Comparison of ENCODE assay signal across 9 cellular contexts in genomic region chr2:220104871-220105351, GRCh38.
A peak's percentile ranks its signal among the peaks of the same experiment; 100 is the strongest.
DNase-seq lines count a peak whose midpoint lies in the region; ATAC-seq and TF ChIP-seq lines count a peak whose summit lies in the region.
"Had no signal": no experiment of that assay in that cellular context is flagged by ENCODE, and none has a peak within 500 bp of the region (broad histone marks: within the 10 kb centered on the region; RNA-seq: fewer than 3 reads in every experiment).

No MANE protein-coding gene starts in this region.

- H3K4me3 ChIP-seq in epithelial cell of proximal tubule (ENCODE audit: low read depth, low read length): no peak overlapping the region

- H3K9me3 Mint-ChIP-seq in activated CD4-positive, alpha-beta memory T cell treated with anti-CD3 and anti-CD28 coated beads, Interleukin-2, amount 10 ng/mL, durations not matched to agents 7 days and 5 days: no peaks in the 10 kb centered on the region

- POLR2A ChIA-PET in activated CD4-positive, alpha-beta memory T cell treated with anti-CD3 and anti-CD28 coated beads, Interleukin-2, amount 10 ng/mL, durations not matched to agents 7 days and 5 days (lab: Charles Lee): no interaction called here

- no peak overlapping the region for H3K4me3 Mint-ChIP-seq in activated CD4-positive, alpha-beta memory T cell treated with anti-CD3 and anti-CD28 coated beads, Interleukin-2, amount 10 ng/mL, durations not matched to agents 7 days and 5 days
- H3K4me3 Mint-ChIP-seq: central memory CD8-positive, alpha-beta T cell had no signal

- no peaks in the 10 kb centered on the region for H3K27me3 Mint-ChIP-seq in activated CD4-positive, alpha-beta memory T cell treated with anti-CD3 and anti-CD28 coated beads, Interleukin-2, amount 10 ng/mL, durations not matched to agents 7 days and 5 days

- TF ChIP-seq CTCF in epithelial cell of proximal tubule (conservative IDR thresholded peaks at IDR 0.05; ENCODE audit: low read depth, low read length) (peak; percentile 39), omental fat pad (IDR thresholded peaks at IDR 0.05) (no peak)

- CTCF ChIA-PET in activated CD4-positive, alpha-beta memory T cell treated with anti-CD3 and anti-CD28 coated beads, Interleukin-2, amount 10 ng/mL, durations not matched to agents 7 days and 5 days (lab: Charles Lee): no interaction called here

- peak; percentile 91 for ATAC-seq in omental fat pad (ENCODE audit: low FRiP score)
- ATAC-seq in stimulated activated naive CD8-positive, alpha-beta T cell treated with anti-CD3 and anti-CD28 coated beads, Interleukin-15, Interleukin-2, amounts not matched to agents 100 U/mL and 50 U/mL, for 24 hours: no peak

- H3K27ac Mint-ChIP-seq in activated CD4-positive, alpha-beta memory T cell treated with anti-CD3 and anti-CD28 coated beads, Interleukin-2, amount 10 ng/mL, durations not matched to agents 7 days and 5 days: no peak overlapping the region

- DNase-seq in DMS79 (lab: John Stamatoyannopoulos, UW) (peak; percentile 80), NCI-H1694 treated with DMSO at 0.1 percent for 48 hours (lab: John Stamatoyannopoulos, UW) (peak; percentile 37), epithelial cell of proximal tubule (ENCODE audit: low read depth) (no peak), omental fat pad (ENCODE audit: low spot score) (no peak), SW 1271 (lab: John Stamatoyannopoulos, UW) (no peak), NCI-H510A (lab: John Stamatoyannopoulos, UW) (no peak)
- DNase-seq in stimulated activated naive CD8-positive, alpha-beta T cell treated with anti-CD3 and anti-CD28 coated beads, Interleukin-15, Interleukin-2, amounts not matched to agents 100 U/mL and 50 U/mL, for 24 hours: no peak
- no peak for DNase-seq in activated CD4-positive, alpha-beta memory T cell treated with anti-CD3 and anti-CD28 coated beads, Interleukin-2, amount 10 ng/mL, durations not matched to agents 7 days and 5 days

- no peaks in the 10 kb centered on the region for H3K36me3 Mint-ChIP-seq in activated CD4-positive, alpha-beta memory T cell treated with anti-CD3 and anti-CD28 coated beads, Interleukin-2, amount 10 ng/mL, durations not matched to agents 7 days and 5 days (ENCODE audit: low read depth)

- H3K4me1 Mint-ChIP-seq in activated CD4-positive, alpha-beta memory T cell treated with anti-CD3 and anti-CD28 coated beads, Interleukin-2, amount 10 ng/mL, durations not matched to agents 7 days and 5 days: no peaks in the 10 kb centered on the region
- H3K4me1 Mint-ChIP-seq: central memory CD8-positive, alpha-beta T cell had no signal

Comparison
In these comparisons a context has a peak if more than half of its experiments do, and no peak if none do; other contexts are left out.
1. DNase-seq: peak in DMS79 (single experiment) and NCI-H1694 treated with DMSO at 0.1 percent for 48 hours (single experiment); none in epithelial cell of proximal tubule (single experiment), omental fat pad (single experiment), SW 1271 (0 of 2), NCI-H510A (single experiment), stimulated activated naive CD8-positive, alpha-beta T cell treated with anti-CD3 and anti-CD28 coated beads, Interleukin-15, Interleukin-2, amounts not matched to agents 100 U/mL and 50 U/mL, for 24 hours (single experiment) and activated CD4-positive, alpha-beta memory T cell treated with anti-CD3 and anti-CD28 coated beads, Interleukin-2, amount 10 ng/mL, durations not matched to agents 7 days and 5 days (single experiment).